ENCODE assay signal across 1 cellular context in genomic region chr6:63635563-63636515, GRCh38.
TF ChIP-seq lines count a peak whose summit lies in the region.

PHF3 (plus strand) TSS chr6:63635802; CDS start chr6:63646552, 10,750 bp downstream.

TF ChIP-seq in HepG2, 621 proteins besides CTCF, POLR2A, EP300 and RAD21 (continued from another document and continues in another):
- TF ChIP-seq UBTF (CRISPR knock-in tag; IDR thresholded peaks at IDR 0.05), result peak; percentile 96
- peak; percentile 99 for TF ChIP-seq CEBPB (IDR thresholded peaks at IDR 0.05; ENCODE audit: borderline replicate concordance, low read depth, low read length)
- TF ChIP-seq ZNF747 (CRISPR knock-in tag; IDR thresholded peaks at IDR 0.05; ENCODE audit: borderline replicate concordance), result peak; percentile 89; the same call in 1 of the 2 replicates
- TF ChIP-seq NR0B2 (CRISPR knock-in tag; IDR thresholded peaks at IDR 0.05), result peak; percentile 99
- TF ChIP-seq ZKSCAN1 (IDR thresholded peaks at IDR 0.05; ENCODE audit: low read length), result 0 out of 2 replicates have a peak, but pooled peaks have one; percentile 49
- no peak; the same call in 1 of the 2 replicates for TF ChIP-seq ZNF3 (CRISPR knock-in tag; IDR thresholded peaks at IDR 0.05)
- TF ChIP-seq AFF4 (CRISPR knock-in tag; IDR thresholded peaks at IDR 0.05), result no peak
- peak; percentile 98 for TF ChIP-seq GLI4 (CRISPR knock-in tag; IDR thresholded peaks at IDR 0.05; ENCODE audit: borderline replicate concordance)
- no peak for TF ChIP-seq CENPX (CRISPR knock-in tag; IDR thresholded peaks at IDR 0.05)
- no peak for TF ChIP-seq ZNF326 (CRISPR knock-in tag; IDR thresholded peaks at IDR 0.05; ENCODE audit: borderline replicate concordance)
- TF ChIP-seq ETS1 (CRISPR knock-in tag; IDR thresholded peaks at IDR 0.05), result peak; percentile 98
- peak; percentile 83 for TF ChIP-seq ELF3 (CRISPR knock-in tag; IDR thresholded peaks at IDR 0.05)
- no peak for TF ChIP-seq ZNF432 (CRISPR knock-in tag; IDR thresholded peaks at IDR 0.05; ENCODE audit: borderline replicate concordance)
- TF ChIP-seq ZNF766 (CRISPR knock-in tag; IDR thresholded peaks at IDR 0.05; ENCODE audit: borderline replicate concordance), result peak; percentile 94
- TF ChIP-seq ZNF574 (CRISPR knock-in tag; IDR thresholded peaks at IDR 0.05), result peak; percentile 94
- peak; percentile 99; the same call in 1 of the 2 replicates for TF ChIP-seq ZBTB7A (CRISPR knock-in tag; IDR thresholded peaks at IDR 0.05)
- peak; percentile 97 for TF ChIP-seq MTF2 (CRISPR knock-in tag; IDR thresholded peaks at IDR 0.05; ENCODE audit: borderline replicate concordance)
- TF ChIP-seq TCF7L2 (IDR thresholded peaks at IDR 0.05; ENCODE audit: low read depth, low read length), result no peak
- TF ChIP-seq ZNF274 (CRISPR knock-in tag; IDR thresholded peaks at IDR 0.05), result peak; percentile 99
- TF ChIP-seq PRDM4 (CRISPR knock-in tag; IDR thresholded peaks at IDR 0.05; ENCODE audit: borderline replicate concordance), result 0 out of 2 replicates have a peak, but pooled peaks have one; percentile 36
- peak; percentile 92 for TF ChIP-seq RFXAP (CRISPR knock-in tag; IDR thresholded peaks at IDR 0.05; ENCODE audit: borderline replicate concordance)
- no peak for TF ChIP-seq ZBTB4 (CRISPR knock-in tag; IDR thresholded peaks at IDR 0.05; ENCODE audit: borderline replicate concordance)
- TF ChIP-seq ZNF816 (CRISPR knock-in tag; IDR thresholded peaks at IDR 0.05; ENCODE audit: borderline replicate concordance), result peak; percentile 83; the same call in 1 of the 2 replicates
- peak; percentile 67 for TF ChIP-seq ZNF143 (CRISPR knock-in tag; IDR thresholded peaks at IDR 0.05)
- peak; percentile 98 for TF ChIP-seq CENPT (CRISPR knock-in tag; IDR thresholded peaks at IDR 0.05; ENCODE audit: low read depth)
- TF ChIP-seq ZNF557 (CRISPR knock-in tag; IDR thresholded peaks at IDR 0.05), result peak; percentile 91
- peak; percentile 90 for TF ChIP-seq HDAC2 (CRISPR knock-in tag; IDR thresholded peaks at IDR 0.05)
- peak; percentile 52; the same call in 1 of the 2 replicates for TF ChIP-seq HNF1B (CRISPR knock-in tag; IDR thresholded peaks at IDR 0.05)
- peak; percentile 82 for TF ChIP-seq ZBTB14 (CRISPR knock-in tag; IDR thresholded peaks at IDR 0.05)
- TF ChIP-seq ZNF780A (CRISPR knock-in tag; IDR thresholded peaks at IDR 0.05), result peak; percentile 97
- TF ChIP-seq MEIS2 (CRISPR knock-in tag; IDR thresholded peaks at IDR 0.05), result peak; percentile 91
- TF ChIP-seq PHB2 (IDR thresholded peaks at IDR 0.05; ENCODE audit: partially characterized antibody), result no peak
- peak; percentile 93; the same call in 1 of the 2 replicates for TF ChIP-seq CSRNP2 (CRISPR knock-in tag; conservative IDR thresholded peaks at IDR 0.05; ENCODE audit: low read depth)
- peak; percentile 98 for TF ChIP-seq ZNF891 (CRISPR knock-in tag; IDR thresholded peaks at IDR 0.05)
- TF ChIP-seq LCORL (IDR thresholded peaks at IDR 0.05), result 0 out of 2 replicates have a peak, but pooled peaks have one; percentile 47
- peak; percentile 95 for TF ChIP-seq LCORL (CRISPR knock-in tag; IDR thresholded peaks at IDR 0.05)
- TF ChIP-seq ZNF720 (CRISPR knock-in tag; IDR thresholded peaks at IDR 0.05), result peak; percentile 57; the same call in 1 of the 2 replicates
- TF ChIP-seq ZNF782 (CRISPR knock-in tag; IDR thresholded peaks at IDR 0.05; ENCODE audit: borderline replicate concordance), result peak; percentile 78; the same call in 1 of the 2 replicates
